Comparison of ENCODE assay signal across 8 cellular contexts in genomic region chr5:14685757-14686156, GRCh38. TPM values are rescaled to one million over a fixed set of nuclear protein-coding genes. Genes with fewer than 3 reads are reported as not detected.
DNase-seq lines count a peak whose midpoint lies in the region; ATAC-seq and TF ChIP-seq lines count a peak whose summit lies in the region.

No MANE protein-coding gene starts in this region.

- ATAC-seq in GM19467 (IDR thresholded peaks at IDR 0.05; ENCODE audit: unreplicated experiment) (peak; percentile 89), HG03439 (IDR thresholded peaks at IDR 0.05; ENCODE audit: unreplicated experiment) (peak; percentile 94)

- DNase-seq in EH (ENCODE audit: low read depth), result peak; percentile 71
- DNase-seq in NCI-H748 (lab: John Stamatoyannopoulos, UW; ENCODE audit: unreplicated experiment), result peak; percentile 87
- DNase-seq in activated T-cell treated with anti-CD3 and anti-CD28 coated beads, Interleukin-2, amount 50 U/mL, for 24 hours, result peak; percentile 65
- DNase-seq in fibroblast of the aortic adventitia (ENCODE audit: low read depth), result peak; percentile 74
- DNase-seq in osteocyte (ENCODE audit: extremely low spot score, unreplicated experiment), result no peak
- no peak for DNase-seq in NCI-H128 (lab: John Stamatoyannopoulos, UW; ENCODE audit: unreplicated experiment)

- no peaks in the 10 kb centered on the region for H3K27me3 Mint-ChIP-seq in activated T-cell treated with anti-CD3 and anti-CD28 coated beads, Interleukin-2, amount 50 U/mL, for 24 hours
- H3K27me3 Mint-ChIP-seq in osteocyte (ENCODE audit: unreplicated experiment), result no peaks in the 10 kb centered on the region

- TF ChIP-seq CTCF in fibroblast of the aortic adventitia (IDR thresholded peaks at IDR 0.05; ENCODE audit: insufficient read depth, low read length) (peak; percentile 79), osteocyte (IDR thresholded peaks at IDR 0.05) (peak; percentile 75)

- no peak overlapping the region for H3K4me3 ChIP-seq in fibroblast of the aortic adventitia (ENCODE audit: low read depth, low read length)

- peaks cover 95% of the 10 kb centered on the region for H3K36me3 Mint-ChIP-seq in activated T-cell treated with anti-CD3 and anti-CD28 coated beads, Interleukin-2, amount 50 U/mL, for 24 hours (ENCODE audit: low read depth)
- H3K36me3 Mint-ChIP-seq in osteocyte (ENCODE audit: unreplicated experiment), result peaks cover 57% of the 10 kb centered on the region

- peaks cover 6% of the 10 kb centered on the region for H3K9me3 Mint-ChIP-seq in activated T-cell treated with anti-CD3 and anti-CD28 coated beads, Interleukin-2, amount 50 U/mL, for 24 hours
- H3K9me3 Mint-ChIP-seq in osteocyte (ENCODE audit: unreplicated experiment), result peaks cover 5% of the 10 kb centered on the region

- H3K4me3 Mint-ChIP-seq in activated T-cell treated with anti-CD3 and anti-CD28 coated beads, Interleukin-2, amount 50 U/mL, for 24 hours, result no peak overlapping the region
- no peak overlapping the region for H3K4me3 Mint-ChIP-seq in osteocyte (ENCODE audit: unreplicated experiment)

- H3K4me1 Mint-ChIP-seq in activated T-cell treated with anti-CD3 and anti-CD28 coated beads, Interleukin-2, amount 50 U/mL, for 24 hours (ENCODE audit: low read depth), result peaks cover 26% of the 10 kb centered on the region
- H3K4me1 Mint-ChIP-seq in osteocyte (ENCODE audit: unreplicated experiment), result peaks cover 5% of the 10 kb centered on the region

- peak overlapping the region; percentile 65 for H3K27ac Mint-ChIP-seq in activated T-cell treated with anti-CD3 and anti-CD28 coated beads, Interleukin-2, amount 50 U/mL, for 24 hours
- H3K27ac Mint-ChIP-seq in osteocyte (ENCODE audit: unreplicated experiment), result no peak overlapping the region

RNA-seq across cellular contexts. Expression of gene OTULIN, which starts 21.2 kb away (rescaled TPM):
- total RNA-seq in fibroblast of the aortic adventitia (ENCODE audit: low replicate concordance) (26.2 and 29.3 TPM in 2 replicates), osteocyte (23.6 and 30.2 TPM in 2 replicates)

Comparison
In these comparisons a context has a peak if more than half of its experiments do, and no peak if none do; other contexts are left out.
1. DNase-seq: peak in EH (single experiment), NCI-H748 (single experiment), activated T-cell treated with anti-CD3 and anti-CD28 coated beads, Interleukin-2, amount 50 U/mL, for 24 hours (single experiment) and fibroblast of the aortic adventitia (single experiment); none in osteocyte (single experiment) and NCI-H128 (single experiment).